In genomic region chr4:88158360-88159136, GRCh38 we compare ENCODE assay signal across 1 cellular context.
TF ChIP-seq lines count a peak whose summit lies in the region.

TSS of gene ABCG2 (minus strand) at chr4:88158639. CDS start at chr4:88139995, 18,644 bp downstream.

TF ChIP-seq in HepG2, 621 proteins besides CTCF, POLR2A, EP300 and RAD21 (continued from another document and continues in another):
- TF ChIP-seq ZNF318 (CRISPR knock-in tag; IDR thresholded peaks at IDR 0.05) (no peak), LRRFIP1 (CRISPR knock-in tag; conservative IDR thresholded peaks at IDR 0.05) (no peak), MTA1 (CRISPR knock-in tag; IDR thresholded peaks at IDR 0.05; ENCODE audit: borderline replicate concordance) (peak; percentile 94; the same call in 1 of the 2 replicates), BORCS8-MEF2B (CRISPR knock-in tag; IDR thresholded peaks at IDR 0.05) (0 out of 2 replicates have a peak, but pooled peaks have one; percentile 20), ZFP90 (CRISPR knock-in tag; IDR thresholded peaks at IDR 0.05; ENCODE audit: borderline replicate concordance) (no peak; the same call in 1 of the 2 replicates), IKZF5 (CRISPR knock-in tag; IDR thresholded peaks at IDR 0.05) (no peak), MZF1 (CRISPR knock-in tag; IDR thresholded peaks at IDR 0.05; ENCODE audit: borderline replicate concordance) (no peak), TFE3 (CRISPR knock-in tag; IDR thresholded peaks at IDR 0.05) (no peak), AKNA (CRISPR knock-in tag; IDR thresholded peaks at IDR 0.05; ENCODE audit: borderline replicate concordance) (no peak), SP1 (IDR thresholded peaks at IDR 0.05) (no peak), SP1 (CRISPR knock-in tag; IDR thresholded peaks at IDR 0.05) (no peak), SALL2 (CRISPR knock-in tag; IDR thresholded peaks at IDR 0.05) (0 out of 2 replicates have a peak, but pooled peaks have one; percentile 36), KMT2B (CRISPR knock-in tag; IDR thresholded peaks at IDR 0.05) (0 out of 2 replicates have a peak, but pooled peaks have one; percentile 55), MAFF (IDR thresholded peaks at IDR 0.05; ENCODE audit: low read depth, low read length) (no peak), ZUFSP (CRISPR knock-in tag; IDR thresholded peaks at IDR 0.05; ENCODE audit: borderline replicate concordance) (no peak), MEIS1 (CRISPR knock-in tag; IDR thresholded peaks at IDR 0.05; ENCODE audit: borderline replicate concordance) (0 out of 2 replicates have a peak, but pooled peaks have one; percentile 42), ZNF597 (CRISPR knock-in tag; IDR thresholded peaks at IDR 0.05) (no peak), ZMAT3 (CRISPR knock-in tag; conservative IDR thresholded peaks at IDR 0.05) (no peak; the same call in 1 of the 2 replicates), SNAPC2 (CRISPR knock-in tag; IDR thresholded peaks at IDR 0.05) (no peak), MTERF4 (CRISPR knock-in tag; IDR thresholded peaks at IDR 0.05) (peak; percentile 55; the same call in 1 of the 2 replicates), JARID2 (CRISPR knock-in tag; IDR thresholded peaks at IDR 0.05; ENCODE audit: insufficient replicate concordance) (no peak), ZNF225 (CRISPR knock-in tag; IDR thresholded peaks at IDR 0.05) (peak; percentile 84; the same call in 1 of the 2 replicates), RXRB (CRISPR knock-in tag; IDR thresholded peaks at IDR 0.05; ENCODE audit: borderline replicate concordance) (no peak), TRIM22 (IDR thresholded peaks at IDR 0.05) (no peak), TEF (CRISPR knock-in tag; IDR thresholded peaks at IDR 0.05) (no peak), ZBTB1 (CRISPR knock-in tag; IDR thresholded peaks at IDR 0.05; ENCODE audit: borderline replicate concordance) (no peak)
